ENCODE assay signal across 25 cellular contexts in genomic region chr11:68082478-68082877, GRCh38. TPM values are rescaled to one million over a fixed set of nuclear protein-coding genes. Genes with fewer than 3 reads are reported as not detected.
DNase-seq lines count a peak whose midpoint lies in the region; ATAC-seq, FAIRE-seq and TF ChIP-seq lines count a peak whose summit lies in the region.
"Had no signal": no experiment of that assay in that cellular context is flagged by ENCODE, and none has a peak within 500 bp of the region (broad histone marks: within the 10 kb centered on the region; RNA-seq: fewer than 3 reads in every experiment).

No MANE protein-coding gene starts in this region.

- H2BK12ac ChIP-seq in mesenchymal stem cell (ENCODE audit: low read length in 2 of 2), result no peak overlapping the region

- H3K79me2 ChIP-seq in HepG2 (ENCODE audit: insufficient read depth, low read length), result peaks cover 91% of the 10 kb centered on the region

- no peak overlapping the region for H3K27ac ChIP-seq in liver (ENCODE audit: low read depth in 1 of 2, low read length in 2 of 2)
- no peak overlapping the region for H3K27ac ChIP-seq in HepG2 (ENCODE audit: extremely low read length, insufficient read depth, low read length)
- H3K27ac ChIP-seq in mesenchymal stem cell (ENCODE audit: low read length, poor library complexity, severe bottlenecking), result no peak overlapping the region
- H3K27ac ChIP-seq: BLaER1 treated with 17β-estradiol and CSF1 and Interleukin-3, amounts not matched to agents 10 nM and 100 nM; HL-60 had no signal

- H3K27me3 Mint-ChIP-seq in progenitor cell of endocrine pancreas, result no peaks in the 10 kb centered on the region
- H3K27me3 Mint-ChIP-seq: CD4-positive, alpha-beta memory T cell had no signal

- H3K18ac ChIP-seq in mesenchymal stem cell (ENCODE audit: low read depth in 1 of 2, low read length in 2 of 2), result no peak overlapping the region

- BruUV-seq in HepG2 (replicated peaks; lab: Mats Ljungman, UMichigan), result no TSS peak

- CTCF ChIA-PET in HepG2 (lab: Yijun Ruan, JAX; ENCODE audit: low intra/inter-chr PET ratio, low total read pairs), result no interaction called here

- ATAC-seq in HepG2, result no peak
- ATAC-seq in HG03460 (IDR thresholded peaks at IDR 0.05; ENCODE audit: unreplicated experiment), result no peak
- ATAC-seq: A549 had no signal

- POLR2A ChIA-PET in HepG2 (lab: Yijun Ruan, JAX), result no interaction called here

- H2BK120ac ChIP-seq in mesenchymal stem cell (ENCODE audit: low read depth, low read length), result no peak overlapping the region

- no peak for TF ChIP-seq POLR2A in HepG2 (IDR thresholded peaks at IDR 0.05; ENCODE audit: insufficient read depth in 1 of 2, low read depth in 2 of 2, low read length in 2 of 2)

- 34% methylated on average over 3 of the region's 3 CpGs for WGBS in liver
- WGBS in HepG2 (ENCODE audit: low lambda C conversion rate), result 85% methylated on average over 3 of the region's 3 CpGs
- 83% methylated on average over 1 of the region's 3 CpGs for WGBS in mesenchymal stem cell

- H3K36me3 Mint-ChIP-seq in progenitor cell of endocrine pancreas (ENCODE audit: insufficient read depth), result peaks cover 8% of the 10 kb centered on the region

- H3K4me1 Mint-ChIP-seq in progenitor cell of endocrine pancreas (ENCODE audit: low read depth), result peaks cover 2% of the 10 kb centered on the region
- H3K4me1 Mint-ChIP-seq: CD4-positive, alpha-beta memory T cell had no signal

- no peak overlapping the region for H3K4me3 ChIP-seq in liver (ENCODE audit: low read depth in 1 of 3, low read length in 3 of 3)
- H3K4me3 ChIP-seq in HepG2 (replicated peaks in 1 of 3; ENCODE audit: insufficient read depth in 1 of 3, low read depth in 2 of 3, low read length in 3 of 3), result no peak overlapping the region
- no peak overlapping the region for H3K4me3 ChIP-seq in mesenchymal stem cell (ENCODE audit: insufficient read depth in 1 of 2, low read depth in 1 of 2, low read length in 2 of 2)
- H3K4me3 ChIP-seq: A549; BLaER1 treated with 17β-estradiol and CSF1 and Interleukin-3, amounts not matched to agents 10 nM and 100 nM had no signal

- H2BK15ac ChIP-seq in mesenchymal stem cell (ENCODE audit: low read depth, poor library complexity, severe bottlenecking), result no peak overlapping the region

- H3K14ac ChIP-seq in mesenchymal stem cell (ENCODE audit: low read length in 2 of 2), result no peak overlapping the region

- no peak overlapping the region for H4K8ac ChIP-seq in mesenchymal stem cell (ENCODE audit: low read length)

- H3K9me3 ChIP-seq in liver (ENCODE audit: control insufficient read depth in 4 of 4, low read length in 3 of 4) (no peaks in the 10 kb centered on the region), HepG2 (ENCODE audit: low read length) (no peaks in the 10 kb centered on the region), mesenchymal stem cell (ENCODE audit: control insufficient read depth, low read length) (no peaks in the 10 kb centered on the region)
- H3K9me3 ChIP-seq: A549; BLaER1 treated with 17β-estradiol and CSF1 and Interleukin-3, amounts not matched to agents 10 nM and 100 nM had no signal

- peaks cover 17% of the 10 kb centered on the region for H3K79me1 ChIP-seq in mesenchymal stem cell (replicated peaks; ENCODE audit: low read length, poor library complexity, severe bottlenecking)

- in situ Hi-C loops in HepG2 (cut with HindIII; ENCODE audit: extremely low pct_ligation_motif_present, low pct_unique_long_range_greater_than_20kb), result no loop called here

- TF ChIP-seq RAD21 in liver (IDR thresholded peaks at IDR 0.05) (no peak), HepG2 (CRISPR knock-in tag; IDR thresholded peaks at IDR 0.05) (no peak)

- no peak overlapping the region for H2BK5ac ChIP-seq in mesenchymal stem cell (ENCODE audit: low read depth, low read length, poor library complexity, severe bottlenecking)

- DNase-seq in HepG2 (ENCODE audit: low spot score) (no peak), NCI-H69 (lab: John Stamatoyannopoulos, UW) (peak; percentile 21), progenitor cell of endocrine pancreas (ENCODE audit: low spot score, unreplicated experiment) (no peak), mesenchymal stem cell (no peak), NOMO-1 (lab: John Stamatoyannopoulos, UW; ENCODE audit: unreplicated experiment in 2 of 2) (no peak)
- DNase-seq: AML-193; CD4-positive, alpha-beta memory T cell; COR-L47; H7; NCI-H1092; NCI-H1417 treated with DMSO at 0.1 percent for 48 hours; NCI-H187; NCI-H2081 treated with DMSO at 0.1 percent for 48 hours; NCI-H2171; NCI-H226; NCI-H510A; NCI-H774; RPMI8226; SHP77 had no signal

- H4K20me1 ChIP-seq in HepG2 (ENCODE audit: insufficient read depth, low read length), result 0 out of 2 replicates have a peak, but pooled peaks cover 7% of the 10 kb centered on the region

- H3K23ac ChIP-seq in mesenchymal stem cell (ENCODE audit: low read length in 2 of 2), result no peak overlapping the region

- H4K91ac ChIP-seq in mesenchymal stem cell (ENCODE audit: low read length), result no peak overlapping the region

- H3K9ac ChIP-seq in liver (ENCODE audit: low read depth in 1 of 2, low read length in 2 of 2) (no peak overlapping the region), HepG2 (ENCODE audit: insufficient read depth, low read depth, low read length) (no peak overlapping the region), mesenchymal stem cell (ENCODE audit: low read length) (no peak overlapping the region)
- H3K9ac ChIP-seq: BLaER1 treated with 17β-estradiol and CSF1 and Interleukin-3, amounts not matched to agents 10 nM and 100 nM had no signal

- H3K36me3 ChIP-seq in liver (ENCODE audit: control insufficient read depth in 4 of 4, insufficient read depth in 3 of 4, low read depth in 1 of 4, low read length in 3 of 4) (peaks cover 3 to 7% (median 4%) of the 10 kb centered on the region in 4 donors), HepG2 (replicated peaks in 1 of 2; ENCODE audit: control insufficient read depth in 1 of 2, insufficient read depth in 2 of 2, low read length in 2 of 2) (peaks cover 24 to 65% of the 10 kb centered on the region in 2 experiments), mesenchymal stem cell (ENCODE audit: control insufficient read depth in 1 of 2, insufficient read depth in 2 of 2, low read depth in 1 of 2, low read length in 2 of 2) (peaks cover 12 to 18% of the 10 kb centered on the region in 2 experiments)

- no peak overlapping the region for H2AK5ac ChIP-seq in mesenchymal stem cell (ENCODE audit: low read length, severe bottlenecking)

- H3K27ac Mint-ChIP-seq in progenitor cell of endocrine pancreas, result peak overlapping the region; percentile 16
- H3K27ac Mint-ChIP-seq: CD4-positive, alpha-beta memory T cell had no signal

- no peaks in the 10 kb centered on the region for H3K27me3 ChIP-seq in liver (ENCODE audit: control insufficient read depth in 4 of 4, insufficient read depth in 4 of 4, low read length in 3 of 4)
- H3K27me3 ChIP-seq in HepG2 (ENCODE audit: control insufficient read depth in 1 of 2, insufficient read depth in 2 of 2, low read length in 2 of 2), result no peaks in the 10 kb centered on the region
- no peaks in the 10 kb centered on the region for H3K27me3 ChIP-seq in mesenchymal stem cell (ENCODE audit: control insufficient read depth in 1 of 2, insufficient read depth in 1 of 2, low read length in 2 of 2)
- H3K27me3 ChIP-seq: BLaER1 treated with 17β-estradiol and CSF1 and Interleukin-3, amounts not matched to agents 10 nM and 100 nM had no signal

- TF ChIP-seq EP300 in HepG2 (IDR thresholded peaks at IDR 0.05; ENCODE audit: low read depth in 2 of 2, low read length in 2 of 2) (no peak), HepG2 (CRISPR knock-in tag; IDR thresholded peaks at IDR 0.05; ENCODE audit: borderline replicate concordance) (no peak)

- no peak overlapping the region for H3K4me3 Mint-ChIP-seq in progenitor cell of endocrine pancreas (ENCODE audit: low read depth)
- H3K4me3 Mint-ChIP-seq: CD4-positive, alpha-beta memory T cell had no signal

- H3K4me1 ChIP-seq in liver (ENCODE audit: control insufficient read depth in 4 of 4, insufficient read depth in 4 of 4, low read length in 3 of 4), result peaks cover 0 to 14% (median 8%) of the 10 kb centered on the region in 4 donors
- peaks cover 12% of the 10 kb centered on the region for H3K4me1 ChIP-seq in HepG2 (ENCODE audit: insufficient read depth, low read length)
- peaks cover 7% of the 10 kb centered on the region for H3K4me1 ChIP-seq in mesenchymal stem cell (ENCODE audit: control insufficient read depth, insufficient read depth, low read depth, low read length)
- H3K4me1 ChIP-seq: A549 had no signal

- intact Hi-C loops in HepG2 (cut with micrococcal nuclease; ENCODE audit: unreplicated experiment), result no loop called here

- H2AFZ ChIP-seq in HepG2 (ENCODE audit: low read length) (no peak overlapping the region), mesenchymal stem cell (ENCODE audit: low read depth, low read length) (no peak overlapping the region)

- no peak overlapping the region for H3K4ac ChIP-seq in mesenchymal stem cell (ENCODE audit: low read depth in 1 of 2, low read length in 2 of 2)

- no peak for FAIRE-seq in HepG2 (lab: Jason Lieb, UNC)
- FAIRE-seq: A549, G401.6 had no signal

- H3K4me2 ChIP-seq in HepG2 (ENCODE audit: low read depth, low read length) (no peak overlapping the region), mesenchymal stem cell (ENCODE audit: low read length, poor library complexity, severe bottlenecking) (no peak overlapping the region)
- H3K4me2 ChIP-seq: A549; BLaER1 treated with 17β-estradiol and CSF1 and Interleukin-3, amounts not matched to agents 10 nM and 100 nM had no signal

- no peak for TF ChIP-seq CTCF in liver (IDR thresholded peaks at IDR 0.05; ENCODE audit: low read depth, low read length, missing input control)
- no peak for TF ChIP-seq CTCF in HepG2 (CRISPR knock-in tag; IDR thresholded peaks at IDR 0.05)
- TF ChIP-seq CTCF in progenitor cell of endocrine pancreas (IDR thresholded peaks at IDR 0.05; ENCODE audit: unreplicated experiment), result no peak

- H3K9me3 Mint-ChIP-seq in progenitor cell of endocrine pancreas (ENCODE audit: low read depth), result no peaks in the 10 kb centered on the region
- H3K9me3 Mint-ChIP-seq: CD4-positive, alpha-beta memory T cell had no signal

RNA-seq across cellular contexts. Expression of gene CHKA, which starts 38.7 kb away (rescaled TPM):
- total RNA-seq in liver (10 to 100 TPM; 18.4 to 41.9 TPM), HepG2 (2016; rRNA removed; fragmentation: Illumina TruSeq; extraction: Trizol) (83.6 and 92.7 TPM in 2 replicates), progenitor cell of endocrine pancreas (60.4 and 64.3 TPM in 2 replicates)
- polyA plus RNA-seq in liver (10 to 100 TPM; 11.4 to 16.1 TPM), HepG2 (2011; rRNA removed) (61.1 and 71.6 TPM in 2 replicates)
- 19.2 and 23.2 TPM in 2 replicates for total RNA-seq in HepG2 (2016; cell fraction: cytosol; rRNA removed; fragmentation: Illumina TruSeq; extraction: Trizol; ENCODE audit: low read depth)
- total RNA-seq in HepG2 (2016; cell fraction: insoluble cytoplasmic fraction; rRNA removed; fragmentation: Illumina TruSeq; extraction: Trizol), result 87.5 and 87.8 TPM in 2 replicates
- total RNA-seq in HepG2 (2016; cell fraction: membrane; rRNA removed; fragmentation: Illumina TruSeq; extraction: Trizol), result 52.5 and 57.2 TPM in 2 replicates
- total RNA-seq in HepG2 (2016; cell fraction: nucleus; rRNA removed; fragmentation: Illumina TruSeq; extraction: Trizol), result 127 and 148 TPM in 2 replicates
- 53.1 and 55.7 TPM in 2 replicates for polyA plus RNA-seq in HepG2 (2011; cell fraction: cytosol; rRNA removed)
- 87.9 and 97.8 TPM in 2 replicates for polyA plus RNA-seq in HepG2 (2011; cell fraction: nucleus; rRNA removed)
- 57.3 and 69.6 TPM in 2 replicates for polyA plus RNA-seq in HepG2 (2012)
- 17.1 and 18.4 TPM in 2 replicates for polyA plus RNA-seq in HepG2 (2016; cell fraction: cytosol; fragmentation: Illumina TruSeq; extraction: Trizol; ENCODE audit: low read depth)
- 91.8 and 101 TPM in 2 replicates for polyA plus RNA-seq in HepG2 (2016; cell fraction: insoluble cytoplasmic fraction; fragmentation: Illumina TruSeq; extraction: Trizol; ENCODE audit: low read depth)
- 34.6 and 36.0 TPM in 2 replicates for polyA plus RNA-seq in HepG2 (2016; cell fraction: membrane; fragmentation: Illumina TruSeq; extraction: Trizol; ENCODE audit: low read depth)
- 309 and 329 TPM in 2 replicates for polyA plus RNA-seq in HepG2 (2016; cell fraction: nucleus; fragmentation: Illumina TruSeq; extraction: Trizol; ENCODE audit: insufficient read depth, low read depth)
- 46.2 and 97.9 TPM in 2 replicates for polyA minus RNA-seq in HepG2 (2011; rRNA and poly(A)+ RNA removed; ENCODE audit: low replicate concordance)
- polyA minus RNA-seq in HepG2 (2011; cell fraction: cytosol; rRNA and poly(A)+ RNA removed), result 41.1 and 41.4 TPM in 2 replicates
- polyA minus RNA-seq in HepG2 (2011; cell fraction: nucleus; rRNA and poly(A)+ RNA removed), result 84.0 and 96.3 TPM in 2 replicates
- polyA plus RNA-seq in mesenchymal stem cell (2013, experiment 1 of 2), result 22.7 TPM
- polyA plus RNA-seq in mesenchymal stem cell (2013, experiment 2 of 2), result 22.9 TPM

RNA-seq across cellular contexts. Expression of gene TCIRG1, which starts 43.7 kb away (rescaled TPM):
- total RNA-seq in liver (10 to 100 TPM; 32.2 to 96.1 TPM), HepG2 (2016; rRNA removed; fragmentation: Illumina TruSeq; extraction: Trizol) (9.9 and 48.0 TPM in 2 replicates), progenitor cell of endocrine pancreas (33.6 and 35.5 TPM in 2 replicates)
- polyA plus RNA-seq in liver (10 to 100 TPM; 42.6 to 46.4 TPM), HepG2 (2011; rRNA removed) (69.6 and 97.2 TPM in 2 replicates)
- total RNA-seq in HepG2 (2016; cell fraction: cytosol; rRNA removed; fragmentation: Illumina TruSeq; extraction: Trizol; ENCODE audit: low read depth), result 10.6 and 10.9 TPM in 2 replicates
- 7.6 and 52.5 TPM in 2 replicates for total RNA-seq in HepG2 (2016; cell fraction: insoluble cytoplasmic fraction; rRNA removed; fragmentation: Illumina TruSeq; extraction: Trizol)
- 8.3 and 8.4 TPM in 2 replicates for total RNA-seq in HepG2 (2016; cell fraction: membrane; rRNA removed; fragmentation: Illumina TruSeq; extraction: Trizol)
- total RNA-seq in HepG2 (2016; cell fraction: nucleus; rRNA removed; fragmentation: Illumina TruSeq; extraction: Trizol), result 57.2 and 73.6 TPM in 2 replicates
- polyA plus RNA-seq in HepG2 (2011; cell fraction: cytosol; rRNA removed), result 25.1 and 41.9 TPM in 2 replicates
- polyA plus RNA-seq in HepG2 (2011; cell fraction: nucleus; rRNA removed), result 1,399 and 1,906 TPM in 2 replicates
- polyA plus RNA-seq in HepG2 (2012), result 23.6 and 37.0 TPM in 2 replicates
- polyA plus RNA-seq in HepG2 (2016; cell fraction: cytosol; fragmentation: Illumina TruSeq; extraction: Trizol; ENCODE audit: low read depth), result 3.6 and 4.6 TPM in 2 replicates
- 7.3 and 10.3 TPM in 2 replicates for polyA plus RNA-seq in HepG2 (2016; cell fraction: insoluble cytoplasmic fraction; fragmentation: Illumina TruSeq; extraction: Trizol; ENCODE audit: low read depth)
- 5.5 and 6.6 TPM in 2 replicates for polyA plus RNA-seq in HepG2 (2016; cell fraction: membrane; fragmentation: Illumina TruSeq; extraction: Trizol; ENCODE audit: low read depth)
- polyA plus RNA-seq in HepG2 (2016; cell fraction: nucleus; fragmentation: Illumina TruSeq; extraction: Trizol; ENCODE audit: insufficient read depth, low read depth), result 176 and 189 TPM in 2 replicates
- 49.2 and 98.2 TPM in 2 replicates for polyA minus RNA-seq in HepG2 (2011; rRNA and poly(A)+ RNA removed; ENCODE audit: low replicate concordance)
- polyA minus RNA-seq in HepG2 (2011; cell fraction: cytosol; rRNA and poly(A)+ RNA removed), result 22.7 and 28.6 TPM in 2 replicates
- polyA minus RNA-seq in HepG2 (2011; cell fraction: nucleus; rRNA and poly(A)+ RNA removed), result 100 and 121 TPM in 2 replicates
- polyA plus RNA-seq in mesenchymal stem cell (2013, experiment 1 of 2), result 84.2 TPM
- 79.4 TPM for polyA plus RNA-seq in mesenchymal stem cell (2013, experiment 2 of 2)

RNA-seq across cellular contexts. Expression of gene NDUFS8, which starts 52.0 kb away (rescaled TPM):
- total RNA-seq in liver (10 to 100 TPM; 61.2 to 89.8 TPM), HepG2 (2016; rRNA removed; fragmentation: Illumina TruSeq; extraction: Trizol) (120 and 158 TPM in 2 replicates), progenitor cell of endocrine pancreas (113 and 125 TPM in 2 replicates)
- polyA plus RNA-seq in liver (100 to 1,000 TPM; 122 to 148 TPM), HepG2 (2011; rRNA removed) (96.7 and 101 TPM in 2 replicates)
- 120 and 122 TPM in 2 replicates for total RNA-seq in HepG2 (2016; cell fraction: cytosol; rRNA removed; fragmentation: Illumina TruSeq; extraction: Trizol; ENCODE audit: low read depth)
- 111 and 153 TPM in 2 replicates for total RNA-seq in HepG2 (2016; cell fraction: insoluble cytoplasmic fraction; rRNA removed; fragmentation: Illumina TruSeq; extraction: Trizol)
- total RNA-seq in HepG2 (2016; cell fraction: membrane; rRNA removed; fragmentation: Illumina TruSeq; extraction: Trizol), result 119 and 125 TPM in 2 replicates
- 68.1 and 87.4 TPM in 2 replicates for total RNA-seq in HepG2 (2016; cell fraction: nucleus; rRNA removed; fragmentation: Illumina TruSeq; extraction: Trizol)
- polyA plus RNA-seq in HepG2 (2011; cell fraction: cytosol; rRNA removed), result 77.4 and 163 TPM in 2 replicates
- 142 and 151 TPM in 2 replicates for polyA plus RNA-seq in HepG2 (2011; cell fraction: nucleus; rRNA removed)
- polyA plus RNA-seq in HepG2 (2012), result 65.2 and 96.9 TPM in 2 replicates
- polyA plus RNA-seq in HepG2 (2016; cell fraction: cytosol; fragmentation: Illumina TruSeq; extraction: Trizol; ENCODE audit: low read depth), result 109 and 135 TPM in 2 replicates
- polyA plus RNA-seq in HepG2 (2016; cell fraction: insoluble cytoplasmic fraction; fragmentation: Illumina TruSeq; extraction: Trizol; ENCODE audit: low read depth), result 108 and 124 TPM in 2 replicates
- polyA plus RNA-seq in HepG2 (2016; cell fraction: membrane; fragmentation: Illumina TruSeq; extraction: Trizol; ENCODE audit: low read depth), result 110 and 125 TPM in 2 replicates
- 158 and 161 TPM in 2 replicates for polyA plus RNA-seq in HepG2 (2016; cell fraction: nucleus; fragmentation: Illumina TruSeq; extraction: Trizol; ENCODE audit: insufficient read depth, low read depth)
- 172 and 212 TPM in 2 replicates for polyA minus RNA-seq in HepG2 (2011; rRNA and poly(A)+ RNA removed; ENCODE audit: low replicate concordance)
- 66.2 and 72.5 TPM in 2 replicates for polyA minus RNA-seq in HepG2 (2011; cell fraction: cytosol; rRNA and poly(A)+ RNA removed)
- 33.6 and 40.9 TPM in 2 replicates for polyA minus RNA-seq in HepG2 (2011; cell fraction: nucleus; rRNA and poly(A)+ RNA removed)
- 104 TPM for polyA plus RNA-seq in mesenchymal stem cell (2013, experiment 1 of 2)
- 106 TPM for polyA plus RNA-seq in mesenchymal stem cell (2013, experiment 2 of 2)
